In genomic region chr19:39426170-39426569, GRCh38 we compare ENCODE assay signal across 1 cellular context.
TF ChIP-seq lines count a peak whose summit lies in the region.

No MANE protein-coding gene starts in this region.

TF ChIP-seq in H1, 55 proteins besides CTCF, POLR2A, EP300 and RAD21:
- no peak for TF ChIP-seq HDAC2 (IDR thresholded peaks at IDR 0.05; ENCODE audit: borderline replicate concordance in 1 of 2, low read depth in 2 of 2, low read length in 2 of 2)
- TF ChIP-seq BCL11A (IDR thresholded peaks at IDR 0.05; ENCODE audit: low read depth in 2 of 2, low read length in 2 of 2), result no peak
- no peak for TF ChIP-seq RNF2 (IDR thresholded peaks at IDR 0.05; ENCODE audit: borderline replicate concordance, low read depth, low read length, missing control alignments, poor library complexity, severe bottlenecking)
- TF ChIP-seq GTF2F1 (IDR thresholded peaks at IDR 0.05; ENCODE audit: borderline replicate concordance, low read depth, low read length), result no peak
- no peak for TF ChIP-seq USF2 (IDR thresholded peaks at IDR 0.05; ENCODE audit: low read length)
- no peak for TF ChIP-seq JUN (IDR thresholded peaks at IDR 0.05; ENCODE audit: low read depth, low read length)
- no peak for TF ChIP-seq SIX5 (IDR thresholded peaks at IDR 0.05; ENCODE audit: low read depth, low read length)
- no peak for TF ChIP-seq CHD7 (IDR thresholded peaks at IDR 0.05; ENCODE audit: insufficient replicate concordance, low read length)
- TF ChIP-seq SP4 (IDR thresholded peaks at IDR 0.05; ENCODE audit: low read length), result no peak
- TF ChIP-seq TAF7 (optimal IDR thresholded peaks at IDR 0.05; ENCODE audit: borderline replicate concordance, low read depth, low read length), result no peak
- TF ChIP-seq CHD2 (IDR thresholded peaks at IDR 0.05; ENCODE audit: low read length), result no peak
- TF ChIP-seq SIRT6 (IDR thresholded peaks at IDR 0.05; ENCODE audit: low read length), result no peak
- no peak for TF ChIP-seq MAX (IDR thresholded peaks at IDR 0.05)
- no peak for TF ChIP-seq POLR2AphosphoS5 (IDR thresholded peaks at IDR 0.05; ENCODE audit: low read depth, low read length)
- no peak for TF ChIP-seq SRF (IDR thresholded peaks at IDR 0.05; ENCODE audit: low read depth, low read length)
- no peak for TF ChIP-seq TCF12 (IDR thresholded peaks at IDR 0.05; ENCODE audit: low read depth, low read length)
- no peak for TF ChIP-seq SIN3A (conservative IDR thresholded peaks at IDR 0.05 in 1 of 2, IDR thresholded peaks at IDR 0.05 in 1 of 2; ENCODE audit: low read depth in 1 of 2, low read length in 2 of 2)
- TF ChIP-seq NANOG (IDR thresholded peaks at IDR 0.05; ENCODE audit: insufficient read depth, low read depth, low read length, poor library complexity, severe bottlenecking), result no peak
